In the genomic region with DNA sequence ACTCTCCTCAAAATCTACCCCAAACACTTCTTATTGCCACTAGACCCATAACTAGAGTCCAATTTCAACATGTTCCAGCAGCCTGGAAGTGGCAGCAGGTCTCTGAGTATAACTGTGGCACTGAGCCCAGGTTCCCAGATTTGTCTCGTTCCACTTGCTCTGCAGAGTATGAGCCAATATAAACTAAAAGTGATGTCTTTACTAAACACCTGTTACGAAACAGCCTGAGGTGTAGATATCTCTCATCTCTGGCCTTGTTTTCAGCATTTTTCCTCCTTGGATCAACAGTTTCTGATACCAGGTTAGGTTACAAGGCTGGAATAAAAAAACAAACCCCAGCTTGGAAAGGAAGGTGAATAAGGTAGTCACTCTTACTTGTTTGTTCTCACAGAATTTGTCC, we compare ENCODE assay signal across 16 cellular contexts. TPM values are rescaled to one million over a fixed set of nuclear protein-coding genes. Genes with fewer than 3 reads are reported as not detected.
A peak's percentile ranks its signal among the peaks of the same experiment; 100 is the strongest.
DNase-seq lines count a peak whose midpoint lies in the region; ATAC-seq, FAIRE-seq and TF ChIP-seq lines count a peak whose summit lies in the region.
"Had no signal": no experiment of that assay in that cellular context is flagged by ENCODE, and none has a peak within 500 bp of the region (broad histone marks: within the 10 kb centered on the region; RNA-seq: fewer than 3 reads in every experiment).

No MANE protein-coding gene starts in this region.

- no peak overlapping the region for H3K27ac Mint-ChIP-seq in natural killer cell treated with Interleukin-12 subunit alpha and Interleukin-12 subunit beta and Interleukin-15 and Interleukin-18, amount 100 ng/mL, for 72 hours
- no peak overlapping the region for H3K27ac Mint-ChIP-seq in T-helper 17 cell
- H3K27ac Mint-ChIP-seq in activated CD4-positive, alpha-beta T cell treated with anti-CD3 and anti-CD28 coated beads, Interleukin-2, amount 10 ng/mL, durations not matched to agents 7 days and 5 days: no peak overlapping the region
- H3K27ac Mint-ChIP-seq: activated CD8-positive, alpha-beta T cell treated with anti-CD3 and anti-CD28 coated beads for 36 hours; CD4-positive, alpha-beta T cell; naive thymus-derived CD8-positive, alpha-beta T cell; T-helper 1 cell treated with Interleukin-12 subunit alpha and Interleukin-12 subunit beta and Interleukin-4 antibody, amounts not matched to agents 30 μg/mL and 1 μg/mL, for 36 hours had no signal

- H3K27ac ChIP-seq in K562 (ENCODE audit: extremely low read depth, low read depth, low read length) (no peak overlapping the region), heart left ventricle (peak overlapping the region in 1 of 12 donors; percentile 63), gastrocnemius medialis (peak overlapping the region; percentile 24 to 64 (median 60))
- H3K27ac ChIP-seq: Peyer's patch had no signal

- no peaks in the 10 kb centered on the region for H3K9me3 Mint-ChIP-seq in natural killer cell treated with Interleukin-12 subunit alpha and Interleukin-12 subunit beta and Interleukin-15 and Interleukin-18, amount 100 ng/mL, for 72 hours
- peaks cover 9% of the 10 kb centered on the region for H3K9me3 Mint-ChIP-seq in activated CD4-positive, alpha-beta T cell treated with anti-CD3 and anti-CD28 coated beads, Interleukin-2, amount 10 ng/mL, durations not matched to agents 7 days and 5 days
- H3K9me3 Mint-ChIP-seq: central memory CD8-positive, alpha-beta T cell had no signal

- WGBS in K562 (ENCODE audit: insufficient coverage, low coverage, missing lambda C conversion rate): 73% methylated on average over 2 of the region's 2 CpGs
- 30 to 50% (median 38%) methylated on average over 2 of the region's 2 CpGs for WGBS in heart left ventricle, 4 donors

- CTCF ChIA-PET in K562 (lab: Yijun Ruan, JAX; ENCODE audit: low intra/inter-chr PET ratio): no interaction called here
- CTCF ChIA-PET in activated CD4-positive, alpha-beta T cell treated with anti-CD3 and anti-CD28 coated beads, Interleukin-2, amount 10 ng/mL, durations not matched to agents 7 days and 5 days (lab: Charles Lee): interaction anchor here (0.6 kb wide), 1 partner anchor 13 kb away, joined by 3 read pairs; no protein-coding TSS in a partner anchor

- peak; percentile 24 for DNase-seq in NCI-H2029 (lab: John Stamatoyannopoulos, UW)
- no peak for DNase-seq in K562 (ENCODE audit: extremely low read depth in 1 of 4, low spot score in 3 of 4)
- DNase-seq in heart left ventricle: peak in 4 of 5 donors; percentile 31 to 54 (median 36)
- DNase-seq in gastrocnemius medialis: peak; percentile 26 to 61
- no peak for DNase-seq in natural killer cell treated with Interleukin-12 subunit alpha and Interleukin-12 subunit beta and Interleukin-15 and Interleukin-18, amount 100 ng/mL, for 72 hours (ENCODE audit: low spot score)
- no peak for DNase-seq in GF-D8 (lab: John Stamatoyannopoulos, UW)
- no peak for DNase-seq in T-helper 17 cell
- no peak for DNase-seq in activated CD4-positive, alpha-beta T cell treated with anti-CD3 and anti-CD28 coated beads, Interleukin-2, amount 10 ng/mL, durations not matched to agents 7 days and 5 days
- DNase-seq: activated CD8-positive, alpha-beta T cell treated with anti-CD3 and anti-CD28 coated beads for 36 hours; CD4-positive, alpha-beta T cell; naive thymus-derived CD8-positive, alpha-beta T cell; NCI-H2081 treated with DMSO at 0.1 percent for 48 hours; Peyer's patch had no signal

- no peak for TF ChIP-seq RAD21 in K562 (CRISPR knock-in tag; conservative IDR thresholded peaks at IDR 0.05 in 1 of 2, IDR thresholded peaks at IDR 0.05 in 1 of 2)

- POLR2A ChIA-PET in K562 (lab: Yijun Ruan, JAX): interaction anchor here (1.4 kb wide), 1 partner anchor 13 kb away, joined by 7 read pairs; no protein-coding TSS in a partner anchor
- POLR2A ChIA-PET in activated CD4-positive, alpha-beta T cell treated with anti-CD3 and anti-CD28 coated beads, Interleukin-2, amount 10 ng/mL, durations not matched to agents 7 days and 5 days (lab: Charles Lee): no interaction called here

- intact Hi-C loops in K562 (cut with micrococcal nuclease) (no loop called here), heart left ventricle (cut with DNase I) (no loop called here), gastrocnemius medialis (cut with DNase I; ENCODE audit: low total_unique reads) (no loop called here)

- H3K9me3 ChIP-seq in K562 (replicated peaks; ENCODE audit: control insufficient read depth, insufficient read depth, low read depth, low read length): no peaks in the 10 kb centered on the region
- H3K9me3 ChIP-seq in heart left ventricle: peaks cover 0 to under 1% (median 0%) of the 10 kb centered on the region in 12 donors
- no peaks in the 10 kb centered on the region for H3K9me3 ChIP-seq in gastrocnemius medialis
- H3K9me3 ChIP-seq in T-helper 17 cell (ENCODE audit: control insufficient read depth, low read length, poor library complexity, severe bottlenecking): no peaks in the 10 kb centered on the region
- H3K9me3 ChIP-seq: Peyer's patch had no signal

- BruUV-seq in K562 (replicated peaks; lab: Mats Ljungman, UMichigan): no TSS peak

- H3K27me3 ChIP-seq in K562 (ENCODE audit: control insufficient read depth in 2 of 2, insufficient read depth in 2 of 2, low read length in 2 of 2) (no peaks in the 10 kb centered on the region), heart left ventricle (no peaks in the 10 kb centered on the region), gastrocnemius medialis (no peaks in the 10 kb centered on the region)
- H3K27me3 ChIP-seq: Peyer's patch had no signal

- TF ChIP-seq EP300 in K562 (IDR thresholded peaks at IDR 0.05; ENCODE audit: low read length): no peak

- H3K9ac ChIP-seq in K562 (ENCODE audit: insufficient read depth in 1 of 2, low read depth in 2 of 2, low read length in 2 of 2): no peak overlapping the region

- H3K4me3 ChIP-seq in K562 (no peak overlapping the region), heart left ventricle (no peak overlapping the region), gastrocnemius medialis (no peak overlapping the region)
- H3K4me3 ChIP-seq: Peyer's patch, smooth muscle cell had no signal

- TF ChIP-seq POLR2A in K562 (conservative IDR thresholded peaks at IDR 0.05): no peak
- TF ChIP-seq POLR2A in heart left ventricle (IDR thresholded peaks at IDR 0.05): no peak
- TF ChIP-seq POLR2A in gastrocnemius medialis (IDR thresholded peaks at IDR 0.05): no peak

- H3K36me3 ChIP-seq in K562 (ENCODE audit: control insufficient read depth, insufficient read depth, low read length) (no peaks in the 10 kb centered on the region), heart left ventricle (peaks cover 0 to 8% (median 0%) of the 10 kb centered on the region in 9 donors), gastrocnemius medialis (no peaks in the 10 kb centered on the region)
- H3K36me3 ChIP-seq: Peyer's patch had no signal

- in situ Hi-C loops in K562 (cut with MboI): no loop called here
- in situ Hi-C loops in gastrocnemius medialis (cut with MboI; ENCODE audit: low sequenced_read_pairs in 4 of 4): no loop called here

- no peak overlapping the region for H2AFZ ChIP-seq in K562 (ENCODE audit: low read depth, low read length)

- FAIRE-seq in K562 (lab: Jason Lieb, UNC): no peak

- H4K20me1 ChIP-seq in K562 (replicated peaks; ENCODE audit: control insufficient read depth, insufficient read depth, low read length): no peaks in the 10 kb centered on the region

- no peaks in the 10 kb centered on the region for H3K79me2 ChIP-seq in K562 (ENCODE audit: control insufficient read depth, insufficient read depth, low read length)

- peaks cover 19% of the 10 kb centered on the region for H3K36me3 Mint-ChIP-seq in natural killer cell treated with Interleukin-12 subunit alpha and Interleukin-12 subunit beta and Interleukin-15 and Interleukin-18, amount 100 ng/mL, for 72 hours
- H3K36me3 Mint-ChIP-seq in T-helper 17 cell (ENCODE audit: low read depth): peaks cover 21% of the 10 kb centered on the region
- H3K36me3 Mint-ChIP-seq in activated CD4-positive, alpha-beta T cell treated with anti-CD3 and anti-CD28 coated beads, Interleukin-2, amount 10 ng/mL, durations not matched to agents 7 days and 5 days (ENCODE audit: low read depth): peaks cover 47% of the 10 kb centered on the region

- H3K4me3 Mint-ChIP-seq in natural killer cell treated with Interleukin-12 subunit alpha and Interleukin-12 subunit beta and Interleukin-15 and Interleukin-18, amount 100 ng/mL, for 72 hours: no peak overlapping the region
- H3K4me3 Mint-ChIP-seq in T-helper 17 cell: no peak overlapping the region
- H3K4me3 Mint-ChIP-seq in activated CD4-positive, alpha-beta T cell treated with anti-CD3 and anti-CD28 coated beads, Interleukin-2, amount 10 ng/mL, durations not matched to agents 7 days and 5 days: no peak overlapping the region
- H3K4me3 Mint-ChIP-seq: activated CD8-positive, alpha-beta T cell treated with anti-CD3 and anti-CD28 coated beads for 36 hours; CD4-positive, alpha-beta T cell; central memory CD8-positive, alpha-beta T cell; T-helper 1 cell treated with Interleukin-12 subunit alpha and Interleukin-12 subunit beta and Interleukin-4 antibody, amounts not matched to agents 30 μg/mL and 1 μg/mL, for 36 hours had no signal

- no peak for TF ChIP-seq CTCF in K562 (IDR thresholded peaks at IDR 0.05 in 2 of 3, conservative IDR thresholded peaks at IDR 0.05 in 1 of 3; ENCODE audit: insufficient read depth in 2 of 3, low read depth in 1 of 3, low read length in 3 of 3)
- no peak for TF ChIP-seq CTCF in heart left ventricle (IDR thresholded peaks at IDR 0.05)
- TF ChIP-seq CTCF in gastrocnemius medialis (IDR thresholded peaks at IDR 0.05 in 4 of 5, conservative IDR thresholded peaks at IDR 0.05 in 1 of 5): no peak

- no peaks in the 10 kb centered on the region for H3K27me3 Mint-ChIP-seq in natural killer cell treated with Interleukin-12 subunit alpha and Interleukin-12 subunit beta and Interleukin-15 and Interleukin-18, amount 100 ng/mL, for 72 hours
- H3K27me3 Mint-ChIP-seq in T-helper 17 cell: no peaks in the 10 kb centered on the region
- H3K27me3 Mint-ChIP-seq in activated CD4-positive, alpha-beta T cell treated with anti-CD3 and anti-CD28 coated beads, Interleukin-2, amount 10 ng/mL, durations not matched to agents 7 days and 5 days: no peaks in the 10 kb centered on the region
- H3K27me3 Mint-ChIP-seq: activated CD8-positive, alpha-beta T cell treated with anti-CD3 and anti-CD28 coated beads for 36 hours; CD4-positive, alpha-beta T cell; central memory CD8-positive, alpha-beta T cell; naive thymus-derived CD8-positive, alpha-beta T cell had no signal

- no peak overlapping the region for H3K4me2 ChIP-seq in K562 (ENCODE audit: insufficient read depth, low read length)
- H3K4me2 ChIP-seq: smooth muscle cell had no signal

- peaks cover 17 to 19% of the 10 kb centered on the region in 2 donors for H3K4me1 Mint-ChIP-seq in natural killer cell treated with Interleukin-12 subunit alpha and Interleukin-12 subunit beta and Interleukin-15 and Interleukin-18, amount 100 ng/mL, for 72 hours (ENCODE audit: low read depth in 2 of 2)
- H3K4me1 Mint-ChIP-seq in T-helper 17 cell: peaks cover 20% of the 10 kb centered on the region
- peaks cover 21% of the 10 kb centered on the region for H3K4me1 Mint-ChIP-seq in activated CD4-positive, alpha-beta T cell treated with anti-CD3 and anti-CD28 coated beads, Interleukin-2, amount 10 ng/mL, durations not matched to agents 7 days and 5 days

- ATAC-seq in K562: no peak
- peak in 3 of 4 donors; percentile 79 to 86 (median 81) for ATAC-seq in heart left ventricle
- ATAC-seq in gastrocnemius medialis: peak; percentile 93
- no peak for ATAC-seq in natural killer cell treated with Interleukin-12 subunit alpha and Interleukin-12 subunit beta and Interleukin-15 and Interleukin-18, amount 100 ng/mL, for 72 hours
- no peak for ATAC-seq in T-helper 17 cell
- ATAC-seq: activated CD8-positive, alpha-beta T cell treated with anti-CD3 and anti-CD28 coated beads for 36 hours; naive thymus-derived CD8-positive, alpha-beta T cell had no signal

- no peaks in the 10 kb centered on the region for H3K9me1 ChIP-seq in K562 (ENCODE audit: control insufficient read depth, insufficient read depth, low read length)

- H3K4me1 ChIP-seq in K562 (replicated peaks in 1 of 2; ENCODE audit: control insufficient read depth in 2 of 2, insufficient read depth in 2 of 2, low read length in 2 of 2): no peaks in the 10 kb centered on the region
- peaks cover 0 to 7% (median 0%) of the 10 kb centered on the region in 12 donors for H3K4me1 ChIP-seq in heart left ventricle
- H3K4me1 ChIP-seq in gastrocnemius medialis: peaks cover 0 to 12% of the 10 kb centered on the region in 2 donors
- H3K4me1 ChIP-seq: Peyer's patch had no signal

RNA-seq across cellular contexts. Expression of gene PRDX6, which starts 25.2 kb away (rescaled TPM):
- total RNA-seq in K562 (2011; cell fraction: chromatin; rRNA removed; ENCODE audit: low replicate concordance): 92.6 and 207 TPM in 2 replicates
- 94.7 and 99.7 TPM in 2 replicates for total RNA-seq in K562 (2011; cell fraction: nucleolus; rRNA removed)
- total RNA-seq in K562 (2011; cell fraction: nucleoplasm; rRNA removed): 162 and 225 TPM in 2 replicates
- total RNA-seq in K562 (2014; rRNA removed): 288 and 356 TPM in 2 replicates
- total RNA-seq in K562 (2014; rRNA removed; fragmentation: Illumina TruSeq; extraction: Trizol): 610 and 692 TPM in 2 replicates
- 447 and 473 TPM in 2 replicates for total RNA-seq in K562 (2015; rRNA removed; fragmentation: Illumina TruSeq; extraction: Trizol)
- total RNA-seq in K562 (2021): 540 and 565 TPM in 2 replicates
- 667 and 707 TPM in 2 replicates for polyA plus RNA-seq in K562 (2011; rRNA removed)
- 284 and 513 TPM in 2 replicates for polyA plus RNA-seq in K562 (2011; cell fraction: cytosol; rRNA removed)
- polyA plus RNA-seq in K562 (2011; cell fraction: nucleus; rRNA removed): 318 and 427 TPM in 2 replicates
- 371 and 470 TPM in 2 replicates for polyA plus RNA-seq in K562 (2012)
- 636 and 642 TPM in 2 replicates for polyA plus RNA-seq in K562 (2014; fragmentation: Illumina TruSeq; extraction: Trizol)
- polyA plus RNA-seq in K562 (2014; fragmentation: Nextera tagmentation; extraction: Ambion mirVana): 1,000 to 10,000 TPM in 1 of 2 experiments, 100 to 1,000 TPM in 1; 884 to 1,082 TPM
- polyA plus RNA-seq in K562 (2014; rRNA removed): 277 and 291 TPM in 2 replicates
- polyA minus RNA-seq in K562 (2011; rRNA and poly(A)+ RNA removed): 909 and 927 TPM in 2 replicates
- polyA minus RNA-seq in K562 (2011; cell fraction: cytosol; rRNA and poly(A)+ RNA removed): 447 and 551 TPM in 2 replicates
- 125 and 223 TPM in 2 replicates for polyA minus RNA-seq in K562 (2011; cell fraction: nucleus; rRNA and poly(A)+ RNA removed)
- 100 to 1,000 TPM; 237 to 522 (median 405) TPM for total RNA-seq in heart left ventricle
- 100 to 1,000 TPM; 452 to 635 TPM for polyA plus RNA-seq in heart left ventricle
- total RNA-seq in gastrocnemius medialis: 100 to 1,000 TPM; 493 to 573 (median 554) TPM
- total RNA-seq in natural killer cell treated with Interleukin-12 subunit alpha and Interleukin-12 subunit beta and Interleukin-15 and Interleukin-18, amount 100 ng/mL, for 72 hours: 100 to 1,000 TPM; 119 to 155 TPM
- 100 to 1,000 TPM in 1 of 2 donors, 10 to 100 TPM in 1; 66.4 to 125 TPM for total RNA-seq in T-helper 17 cell
- 100 to 1,000 TPM; 110 TPM for total RNA-seq in activated CD4-positive, alpha-beta T cell treated with anti-CD3 and anti-CD28 coated beads, Interleukin-2, amount 10 ng/mL, durations not matched to agents 7 days and 5 days

Comparison
In these comparisons a context has a peak if more than half of its experiments do, and no peak if none do; other contexts are left out.
1. DNase-seq: peak in NCI-H2029 (single experiment), heart left ventricle (4 of 5) and gastrocnemius medialis (2 of 2); none in K562 (0 of 4), natural killer cell treated with Interleukin-12 subunit alpha and Interleukin-12 subunit beta and Interleukin-15 and Interleukin-18, amount 100 ng/mL, for 72 hours (single experiment), GF-D8 (single experiment), T-helper 17 cell (0 of 3) and activated CD4-positive, alpha-beta T cell treated with anti-CD3 and anti-CD28 coated beads, Interleukin-2, amount 10 ng/mL, durations not matched to agents 7 days and 5 days (single experiment).
2. ATAC-seq: peak in heart left ventricle (3 of 4) and gastrocnemius medialis (2 of 2); none in K562 (single experiment), natural killer cell treated with Interleukin-12 subunit alpha and Interleukin-12 subunit beta and Interleukin-15 and Interleukin-18, amount 100 ng/mL, for 72 hours (0 of 2) and T-helper 17 cell (single experiment).